ENCODE assay signal across 1 cellular context in genomic region chr17:57856792-57857620, GRCh38.
A peak's percentile ranks its signal among the peaks of the same experiment; 100 is the strongest.
TF ChIP-seq lines count a peak whose summit lies in the region.

No MANE protein-coding gene starts in this region.

TF ChIP-seq in HepG2, 621 proteins besides CTCF, POLR2A, EP300 and RAD21 (continued from another document):
- no peak for TF ChIP-seq FOXJ3 (CRISPR knock-in tag; IDR thresholded peaks at IDR 0.05; ENCODE audit: borderline replicate concordance)
- no peak for TF ChIP-seq PCBP2 (optimal IDR thresholded peaks at IDR 0.05; ENCODE audit: low read depth, low read length, poor library complexity, severe bottlenecking)
- TF ChIP-seq, protein P1, sequence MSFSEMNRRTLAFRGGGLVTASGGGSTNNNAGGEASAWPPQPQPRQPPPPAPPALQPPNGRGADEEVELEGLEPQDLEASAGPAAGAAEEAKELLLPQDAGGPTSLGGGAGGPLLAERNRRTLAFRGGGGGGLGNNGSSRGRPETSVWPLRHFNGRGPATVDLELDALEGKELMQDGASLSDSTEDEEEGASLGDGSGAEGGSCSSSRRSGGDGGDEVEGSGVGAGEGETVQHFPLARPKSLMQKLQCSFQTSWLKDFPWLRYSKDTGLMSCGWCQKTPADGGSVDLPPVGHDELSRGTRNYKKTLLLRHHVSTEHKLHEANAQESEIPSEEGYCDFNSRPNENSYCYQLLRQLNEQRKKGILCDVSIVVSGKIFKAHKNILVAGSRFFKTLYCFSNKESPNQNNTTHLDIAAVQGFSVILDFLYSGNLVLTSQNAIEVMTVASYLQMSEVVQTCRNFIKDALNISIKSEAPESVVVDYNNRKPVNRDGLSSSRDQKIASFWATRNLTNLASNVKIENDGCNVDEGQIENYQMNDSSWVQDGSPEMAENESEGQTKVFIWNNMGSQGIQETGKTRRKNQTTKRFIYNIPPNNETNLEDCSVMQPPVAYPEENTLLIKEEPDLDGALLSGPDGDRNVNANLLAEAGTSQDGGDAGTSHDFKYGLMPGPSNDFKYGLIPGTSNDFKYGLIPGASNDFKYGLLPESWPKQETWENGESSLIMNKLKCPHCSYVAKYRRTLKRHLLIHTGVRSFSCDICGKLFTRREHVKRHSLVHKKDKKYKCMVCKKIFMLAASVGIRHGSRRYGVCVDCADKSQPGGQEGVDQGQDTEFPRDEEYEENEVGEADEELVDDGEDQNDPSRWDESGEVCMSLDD (CRISPR knock-in tag; IDR thresholded peaks at IDR 0.05; ENCODE audit: borderline replicate concordance): 0 out of 2 replicates have a peak, but pooled peaks have one; percentile 34
- 0 out of 2 replicates have a peak, but pooled peaks have one; percentile 9 for TF ChIP-seq KAT8 (CRISPR knock-in tag; IDR thresholded peaks at IDR 0.05)
- TF ChIP-seq ETV6 (CRISPR knock-in tag; conservative IDR thresholded peaks at IDR 0.05): 0 out of 2 replicates have a peak, but pooled peaks have one; percentile 19
- TF ChIP-seq MIER3 (CRISPR knock-in tag; IDR thresholded peaks at IDR 0.05; ENCODE audit: borderline replicate concordance): no peak
- peak; percentile 70; the same call in 1 of the 2 replicates for TF ChIP-seq SP5 (CRISPR knock-in tag; IDR thresholded peaks at IDR 0.05; ENCODE audit: borderline replicate concordance, low read depth)
- TF ChIP-seq MYC (CRISPR knock-in tag; IDR thresholded peaks at IDR 0.05; ENCODE audit: borderline replicate concordance): 0 out of 2 replicates have a peak, but pooled peaks have one; percentile 16
